In the genomic region with DNA sequence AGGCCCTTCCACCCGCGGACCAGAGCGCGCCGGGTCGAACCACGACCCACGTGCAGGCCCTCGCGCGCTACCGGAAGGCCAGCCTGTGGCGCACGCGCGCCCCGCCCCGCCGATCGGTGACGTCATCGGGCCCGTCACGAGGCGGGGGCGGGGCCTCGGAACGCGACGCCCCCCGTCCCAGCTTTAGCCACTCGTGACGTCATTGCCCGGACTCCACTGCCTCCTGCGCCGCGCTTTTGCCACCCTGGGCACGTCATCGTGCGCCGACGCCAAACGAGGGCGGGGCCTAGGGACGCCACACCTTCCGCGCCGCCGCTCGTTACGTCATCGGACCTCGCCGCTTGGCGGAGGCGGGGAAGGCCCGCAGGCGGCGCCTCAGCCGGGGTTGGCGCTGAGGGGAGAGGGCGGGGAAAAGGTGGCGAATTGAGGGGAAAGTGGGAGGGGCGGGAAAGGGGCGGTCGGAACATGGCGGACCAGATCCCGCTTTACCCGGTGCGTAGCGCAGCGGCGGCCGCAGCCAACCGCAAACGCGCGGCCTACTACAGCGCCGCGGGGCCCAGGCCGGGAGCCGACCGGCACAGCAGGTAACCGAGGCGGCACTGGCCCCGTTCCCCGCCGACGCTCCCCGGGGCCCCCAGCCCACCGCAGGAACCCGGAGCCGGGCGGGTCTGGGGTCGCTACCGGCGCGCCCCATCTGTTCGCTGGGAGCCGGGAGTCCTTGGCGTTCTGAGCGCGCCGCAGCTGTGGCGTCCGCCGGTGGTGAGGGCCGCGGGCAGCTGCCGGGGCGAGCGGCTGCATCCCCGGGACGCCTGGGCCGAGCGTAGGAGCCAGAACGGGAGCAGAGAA, we compare ENCODE assay signal across 8 cellular contexts. TPM values are rescaled to one million over a fixed set of nuclear protein-coding genes. Genes with fewer than 3 reads are reported as not detected.
DNase-seq lines count a peak whose midpoint lies in the region; ATAC-seq and TF ChIP-seq lines count a peak whose summit lies in the region.

A gene with protein sequence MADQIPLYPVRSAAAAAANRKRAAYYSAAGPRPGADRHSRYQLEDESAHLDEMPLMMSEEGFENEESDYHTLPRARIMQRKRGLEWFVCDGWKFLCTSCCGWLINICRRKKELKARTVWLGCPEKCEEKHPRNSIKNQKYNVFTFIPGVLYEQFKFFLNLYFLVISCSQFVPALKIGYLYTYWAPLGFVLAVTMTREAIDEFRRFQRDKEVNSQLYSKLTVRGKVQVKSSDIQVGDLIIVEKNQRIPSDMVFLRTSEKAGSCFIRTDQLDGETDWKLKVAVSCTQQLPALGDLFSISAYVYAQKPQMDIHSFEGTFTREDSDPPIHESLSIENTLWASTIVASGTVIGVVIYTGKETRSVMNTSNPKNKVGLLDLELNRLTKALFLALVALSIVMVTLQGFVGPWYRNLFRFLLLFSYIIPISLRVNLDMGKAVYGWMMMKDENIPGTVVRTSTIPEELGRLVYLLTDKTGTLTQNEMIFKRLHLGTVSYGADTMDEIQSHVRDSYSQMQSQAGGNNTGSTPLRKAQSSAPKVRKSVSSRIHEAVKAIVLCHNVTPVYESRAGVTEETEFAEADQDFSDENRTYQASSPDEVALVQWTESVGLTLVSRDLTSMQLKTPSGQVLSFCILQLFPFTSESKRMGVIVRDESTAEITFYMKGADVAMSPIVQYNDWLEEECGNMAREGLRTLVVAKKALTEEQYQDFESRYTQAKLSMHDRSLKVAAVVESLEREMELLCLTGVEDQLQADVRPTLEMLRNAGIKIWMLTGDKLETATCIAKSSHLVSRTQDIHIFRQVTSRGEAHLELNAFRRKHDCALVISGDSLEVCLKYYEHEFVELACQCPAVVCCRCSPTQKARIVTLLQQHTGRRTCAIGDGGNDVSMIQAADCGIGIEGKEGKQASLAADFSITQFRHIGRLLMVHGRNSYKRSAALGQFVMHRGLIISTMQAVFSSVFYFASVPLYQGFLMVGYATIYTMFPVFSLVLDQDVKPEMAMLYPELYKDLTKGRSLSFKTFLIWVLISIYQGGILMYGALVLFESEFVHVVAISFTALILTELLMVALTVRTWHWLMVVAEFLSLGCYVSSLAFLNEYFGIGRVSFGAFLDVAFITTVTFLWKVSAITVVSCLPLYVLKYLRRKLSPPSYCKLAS (plus strand): TSS at position 449 of the 846 bp plus-strand sequence. CDS start 17 bp downstream, at position 466.

- peak; percentile 75 for TF ChIP-seq POLR2A in erythroblast (IDR thresholded peaks at IDR 0.05; ENCODE audit: low read length)

- peak within 1 kb of the TSS; percentile 74 for H3K9ac ChIP-seq in mucosa of stomach (ENCODE audit: low read length)

- H3K9me3 ChIP-seq in PC-9 (ENCODE audit: insufficient read depth, low read depth) (no peaks in the 10 kb centered on the region), mucosa of stomach (ENCODE audit: control insufficient read depth, low read length) (no peaks in the 10 kb centered on the region)

- POLR2A ChIA-PET in PC-9 (lab: Charles Lee; ENCODE audit: unreplicated experiment) = no interaction called here

- H3K27ac ChIP-seq in PC-9 = peak within 1 kb of the TSS; percentile 60

- H4K20me1 ChIP-seq in PC-9 (ENCODE audit: insufficient read depth) = 0 out of 2 replicates have a peak, but pooled peaks cover 5% of the 10 kb centered on the region

- H2AFZ ChIP-seq in PC-9 = peak within 1 kb of the TSS; percentile 94

- CTCF ChIA-PET in PC-9 (lab: Charles Lee) = no interaction called here

- H3K4me3 ChIP-seq in PC-9 = peak within 1 kb of the TSS; percentile 97
- peak within 1 kb of the TSS; percentile 79 for H3K4me3 ChIP-seq in mucosa of stomach (ENCODE audit: low read length)

- H3K36me3 ChIP-seq in PC-9 (ENCODE audit: low read depth) (no peaks in the 10 kb centered on the region), mucosa of stomach (ENCODE audit: control insufficient read depth, insufficient read depth, low read length) (no peaks in the 10 kb centered on the region)

- H3K4me1 ChIP-seq in PC-9 (replicated peaks; ENCODE audit: insufficient read depth) (peaks cover 10% of the 10 kb centered on the region), mucosa of stomach (ENCODE audit: control insufficient read depth, insufficient read depth, low read length) (peaks cover 6% of the 10 kb centered on the region)

- DNase-seq in DMS114 treated with DMSO at 0.1 percent for 48 hours (lab: John Stamatoyannopoulos, UW; ENCODE audit: unreplicated experiment) (peak; percentile 80), HuH-7.5 (ENCODE audit: low spot score) (peak; percentile 84), PC-9 (peak; percentile 76 to 87), erythroblast (lab: John Stamatoyannopoulos, UW) (peak; percentile 100)
- peak; percentile 100 for DNase-seq in activated T-cell treated with anti-CD3 and anti-CD28 coated beads, Interleukin-2, amount 50 U/mL, for 1 hour
- peak; percentile 97 to 98 for DNase-seq in stimulated activated CD8-positive, alpha-beta memory T cell treated with anti-CD3 and anti-CD28 coated beads, Interleukin-7, amount 100 ng/mL, for 1 hour (ENCODE audit: low read depth in 2 of 2)

- no peak for TF ChIP-seq CTCF in PC-9 (conservative IDR thresholded peaks at IDR 0.05)

- peak; percentile 80 for ATAC-seq in GM21526 (IDR thresholded peaks at IDR 0.05; ENCODE audit: low FRiP score, unreplicated experiment)

- H3F3A ChIP-seq in PC-9 (ENCODE audit: insufficient read depth, low read depth) = peaks cover 19% of the 10 kb centered on the region

- H3K27me3 ChIP-seq in PC-9 (ENCODE audit: insufficient read depth, low read depth) (no peaks in the 10 kb centered on the region), mucosa of stomach (ENCODE audit: control insufficient read depth, insufficient read depth, low read length) (no peaks in the 10 kb centered on the region)

- peaks cover 29% of the 10 kb centered on the region for H3K79me2 ChIP-seq in PC-9 (ENCODE audit: low read depth)

- H3K9me2 ChIP-seq in PC-9 (ENCODE audit: insufficient read depth) = no peaks in the 10 kb centered on the region

- intact Hi-C loops in PC-9 (cut with micrococcal nuclease; ENCODE audit: unreplicated experiment) = loop anchor here (1.0 kb wide), 1 partner anchor 177 kb away; no protein-coding TSS in a partner anchor

- BruUV-seq in PC-9 (replicated peaks; lab: Mats Ljungman, UMichigan) = TSS peak; percentile 41

- H3K4me2 ChIP-seq in PC-9 = peak within 1 kb of the TSS; percentile 94

RNA-seq across cellular contexts. Expression of the gene that starts here (rescaled TPM):
- 8.6 and 13.0 TPM in 2 replicates for total RNA-seq in PC-9 (2021)

Comparison
In these comparisons a context has a peak if more than half of its experiments do, and no peak if none do; other contexts are left out.
1. Peak in every context shown above with its lines: DNase-seq, ATAC-seq, H3K4me3 ChIP-seq and H3K27ac ChIP-seq.